Comparison of ENCODE assay signal across 8 cellular contexts in genomic region chr7:102404005-102404861, GRCh38. TPM values are rescaled to one million over a fixed set of nuclear protein-coding genes. Genes with fewer than 3 reads are reported as not detected.
DNase-seq lines count a peak whose midpoint lies in the region; ATAC-seq and TF ChIP-seq lines count a peak whose summit lies in the region.

No MANE protein-coding gene starts in this region.

- H3K4me1 Mint-ChIP-seq in endothelial cell (ENCODE audit: unreplicated experiment): no peaks in the 10 kb centered on the region
- H3K4me1 Mint-ChIP-seq in naive thymus-derived CD8-positive, alpha-beta T cell: peaks cover 5 to 24% (median 11%) of the 10 kb centered on the region in 4 donors

- peaks cover 64% of the 10 kb centered on the region for H3K36me3 Mint-ChIP-seq in endothelial cell (ENCODE audit: low read depth, unreplicated experiment)
- peaks cover 0 to 95% (median 17%) of the 10 kb centered on the region in 3 donors for H3K36me3 Mint-ChIP-seq in naive thymus-derived CD8-positive, alpha-beta T cell

- POLR2A ChIA-PET in naive thymus-derived CD8-positive, alpha-beta T cell (lab: Charles Lee): interaction anchor here (0.7 to 2.8 kb wide), 10 partner anchors 8 to 67 kb away, joined by 3 to 12 read pairs (median 4); partner anchors contain the start of genes ALKBH4, ORAI2 and PRKRIP1

- peaks cover 3% of the 10 kb centered on the region for H3K27me3 Mint-ChIP-seq in endothelial cell (ENCODE audit: unreplicated experiment)
- no peaks in the 10 kb centered on the region for H3K27me3 Mint-ChIP-seq in naive thymus-derived CD8-positive, alpha-beta T cell

- TF ChIP-seq CTCF in WI38 (IDR thresholded peaks at IDR 0.05; ENCODE audit: low read depth, low read length) (peak; percentile 72), endothelial cell (IDR thresholded peaks at IDR 0.05; ENCODE audit: unreplicated experiment) (peak; percentile 71)

- no peak overlapping the region for H3K4me3 ChIP-seq in WI38 (ENCODE audit: low read depth, low read length)

- H3K4me3 Mint-ChIP-seq in endothelial cell (ENCODE audit: unreplicated experiment): no peak overlapping the region
- H3K4me3 Mint-ChIP-seq in naive thymus-derived CD8-positive, alpha-beta T cell: no peak overlapping the region

- peak; percentile 27 for DNase-seq in COLO668 (lab: John Stamatoyannopoulos, UW; ENCODE audit: unreplicated experiment)
- DNase-seq in NCI-H2196 (lab: John Stamatoyannopoulos, UW; ENCODE audit: unreplicated experiment): peak; percentile 66
- DNase-seq in endothelial cell (ENCODE audit: low spot score): peak; percentile 21
- DNase-seq in naive thymus-derived CD8-positive, alpha-beta T cell: peak in 9 of 10 donors; percentile 32 to 74 (median 46)
- no peak for DNase-seq in ecto neural progenitor cell (ENCODE audit: low spot score)

- peak; percentile 70 for ATAC-seq in GM19025 (IDR thresholded peaks at IDR 0.05; ENCODE audit: low read depth, unreplicated experiment)
- ATAC-seq in HG03097 (IDR thresholded peaks at IDR 0.05; ENCODE audit: low FRiP score, unreplicated experiment): peak; percentile 52
- ATAC-seq in naive thymus-derived CD8-positive, alpha-beta T cell: peak; percentile 99 to 100

- no peaks in the 10 kb centered on the region for H3K9me3 Mint-ChIP-seq in endothelial cell (ENCODE audit: unreplicated experiment)
- no peaks in the 10 kb centered on the region for H3K9me3 Mint-ChIP-seq in naive thymus-derived CD8-positive, alpha-beta T cell

- H3K27ac Mint-ChIP-seq in endothelial cell (ENCODE audit: unreplicated experiment): no peak overlapping the region
- H3K27ac Mint-ChIP-seq in naive thymus-derived CD8-positive, alpha-beta T cell: peak overlapping the region in 3 of 10 donors; percentile 27 to 50 (median 47)

RNA-seq across cellular contexts. Expression of gene PRKRIP1, which starts 8.1 kb away (rescaled TPM):
- 41.3 TPM for total RNA-seq in endothelial cell (ENCODE audit: unreplicated experiment)
- total RNA-seq in naive thymus-derived CD8-positive, alpha-beta T cell: 10 to 100 TPM; 47.9 TPM
- polyA plus RNA-seq in naive thymus-derived CD8-positive, alpha-beta T cell: 10 to 100 TPM; 13.4 to 27.0 (median 17.7) TPM

RNA-seq across cellular contexts. Expression of gene ORAI2, which starts 29.1 kb away (rescaled TPM):
- 39.3 TPM for total RNA-seq in endothelial cell (ENCODE audit: unreplicated experiment)
- 10 to 100 TPM; 29.1 to 33.6 TPM for total RNA-seq in naive thymus-derived CD8-positive, alpha-beta T cell
- polyA plus RNA-seq in naive thymus-derived CD8-positive, alpha-beta T cell: 10 to 100 TPM; 35.9 to 54.4 (median 37.2) TPM

RNA-seq across cellular contexts. Expression of gene SPDYE6, which starts 48.0 kb away (rescaled TPM):
- total RNA-seq in endothelial cell (ENCODE audit: unreplicated experiment): not detected
- total RNA-seq in naive thymus-derived CD8-positive, alpha-beta T cell: not detected
- under 1 TPM in 2 of 3 donors, not detected in 1; 0.25 to 0.52 TPM for polyA plus RNA-seq in naive thymus-derived CD8-positive, alpha-beta T cell
